In genomic region chr2:127411609-127412370, GRCh38 we compare ENCODE assay signal across 9 cellular contexts. TPM values are rescaled to one million over a fixed set of nuclear protein-coding genes. Genes with fewer than 3 reads are reported as not detected.
DNase-seq lines count a peak whose midpoint lies in the region; ATAC-seq and TF ChIP-seq lines count a peak whose summit lies in the region.
"Had no signal": no experiment of that assay in that cellular context is flagged by ENCODE, and none has a peak within 500 bp of the region (broad histone marks: within the 10 kb centered on the region; RNA-seq: fewer than 3 reads in every experiment).

No MANE protein-coding gene starts in this region.

- peaks cover 11% of the 10 kb centered on the region for H3K4me1 Mint-ChIP-seq in GM23338
- peaks cover 85% of the 10 kb centered on the region for H3K4me1 Mint-ChIP-seq in chondrocyte (ENCODE audit: low read depth)

- H3K27ac Mint-ChIP-seq in GM23338 (no peak overlapping the region), chondrocyte (ENCODE audit: unreplicated experiment) (peak overlapping the region; percentile 98)

- H3F3A ChIP-seq in GM23338 (replicated peaks; ENCODE audit: low read depth): peaks cover 8% of the 10 kb centered on the region; the same call in 1 of the 2 replicates

- no peak overlapping the region for H3K4me3 Mint-ChIP-seq in GM23338
- no peak overlapping the region for H3K4me3 Mint-ChIP-seq in chondrocyte (ENCODE audit: unreplicated experiment)

- DNase-seq in GM23338 (ENCODE audit: low spot score) (no peak), NCI-H69 (lab: John Stamatoyannopoulos, UW) (peak; percentile 42), chondrocyte (ENCODE audit: low spot score) (no peak), spleen (peak; percentile 52), RKO (ENCODE audit: low spot score) (no peak)
- no peak for DNase-seq in stimulated activated CD4-positive, alpha-beta T cell treated with anti-CD3 and anti-CD28 coated beads, Interleukin-2, amount 100 ng/mL, for 24 hours

- H4K20me1 ChIP-seq in GM23338 (replicated peaks; ENCODE audit: insufficient read depth): no peaks in the 10 kb centered on the region; the same call in 1 of the 2 replicates

- TF ChIP-seq CTCF in GM23338 (conservative IDR thresholded peaks at IDR 0.05; ENCODE audit: low read depth in 2 of 2) (no peak), chondrocyte (IDR thresholded peaks at IDR 0.05) (no peak), spleen (IDR thresholded peaks at IDR 0.05 in 8 of 11, conservative IDR thresholded peaks at IDR 0.05 in 3 of 11) (no peak)

- H3K27me3 ChIP-seq in GM23338 (ENCODE audit: insufficient read depth) (peaks cover 20% of the 10 kb centered on the region), spleen (replicated peaks in 1 of 7) (peaks cover 0 to 1% (median 0%) of the 10 kb centered on the region in 7 donors)

- H3K27me3 Mint-ChIP-seq in GM23338 (ENCODE audit: insufficient read depth, low read depth, poor library complexity) (peaks cover 18% of the 10 kb centered on the region), chondrocyte (ENCODE audit: low read depth) (no peaks in the 10 kb centered on the region)
- H3K27me3 Mint-ChIP-seq: central memory CD8-positive, alpha-beta T cell had no signal

- no peak overlapping the region for H3K4me2 ChIP-seq in GM23338

- H3K9me3 ChIP-seq in spleen: no peaks in the 10 kb centered on the region

- H3K27ac ChIP-seq in GM23338 (ENCODE audit: low read depth) (no peak overlapping the region), spleen (peak overlapping the region in 7 of 8 donors; percentile 39 to 89 (median 60))

- no peaks in the 10 kb centered on the region for H3K9me2 ChIP-seq in GM23338 (ENCODE audit: insufficient read depth)

- H3K9me3 Mint-ChIP-seq in GM23338 (peaks cover 4% of the 10 kb centered on the region; the same call in 2 of the 3 replicates), chondrocyte (ENCODE audit: low read depth) (peaks cover 12% of the 10 kb centered on the region)
- H3K9me3 Mint-ChIP-seq: central memory CD8-positive, alpha-beta T cell; T-helper 1 cell treated with Interleukin-12 subunit alpha and Interleukin-12 subunit beta and Interleukin-4 antibody, amounts not matched to agents 30 μg/mL and 1 μg/mL, for 36 hours had no signal

- H3K4me3 ChIP-seq in GM23338 (no peak overlapping the region), spleen (peak overlapping the region in 1 of 8 donors; percentile 52)

- intact Hi-C loops in spleen (cut with DNase I; ENCODE audit: low total_unique reads): no loop called here

- H2AFZ ChIP-seq in GM23338: 0 out of 2 replicates have a peak overlapping the region, but pooled peaks have one; percentile 21

- no peaks in the 10 kb centered on the region for H3K36me3 ChIP-seq in GM23338 (ENCODE audit: insufficient read depth)
- H3K36me3 ChIP-seq in spleen: no peaks in the 10 kb centered on the region

- H3K36me3 Mint-ChIP-seq in GM23338 (ENCODE audit: low read depth) (peaks cover 7% of the 10 kb centered on the region; the same call in 1 of the 3 replicates), chondrocyte (ENCODE audit: low read depth) (peaks cover 1% of the 10 kb centered on the region)

- H3K79me2 ChIP-seq in GM23338 (replicated peaks; ENCODE audit: insufficient read depth): no peaks in the 10 kb centered on the region

- ATAC-seq in GM23338 (no peak), HG03095 (IDR thresholded peaks at IDR 0.05; ENCODE audit: unreplicated experiment) (no peak)

- H3K4me1 ChIP-seq in GM23338 (ENCODE audit: insufficient read depth) (peaks cover 8% of the 10 kb centered on the region), spleen (peaks cover 32 to 88% (median 61%) of the 10 kb centered on the region in 6 donors)

- TF ChIP-seq POLR2A in spleen (IDR thresholded peaks at IDR 0.05): no peak

- 46 to 62% (median 57%) methylated on average over 12 of the region's 12 CpGs for WGBS in spleen, 5 donors

TF ChIP-seq in GM23338, 12 proteins besides CTCF, POLR2A, EP300 and RAD21:
- TF ChIP-seq NANOG (IDR thresholded peaks at IDR 0.05; ENCODE audit: borderline replicate concordance) (no peak), ZNF331 (CRISPR knock-in tag; IDR thresholded peaks at IDR 0.05; ENCODE audit: low read depth) (no peak), EZH2phosphoT487 (IDR thresholded peaks at IDR 0.05; ENCODE audit: unreplicated experiment) (no peak), JUNB (IDR thresholded peaks at IDR 0.05; ENCODE audit: unreplicated experiment) (no peak), EZH2 (IDR thresholded peaks at IDR 0.05; ENCODE audit: low read depth, unreplicated experiment) (no peak), ZNF114 (CRISPR knock-in tag; IDR thresholded peaks at IDR 0.05) (no peak)
TF ChIP-seq in GM23338: peak in this region for 0.

RNA-seq across cellular contexts. Expression of gene PROC, which starts 6.4 kb away (rescaled TPM):
- 1.2 and 1.7 TPM in 2 replicates for total RNA-seq in GM23338 (2014; rRNA removed; shearing (Covaris generic))
- polyA plus RNA-seq in GM23338 (2016; fragmentation: Nextera tagmentation; extraction: Ambion mirVana) (2.4 and 2.7 TPM in 2 replicates), spleen (under 1 TPM; 0.16 to 0.52 (median 0.21) TPM)
- total RNA-seq in chondrocyte (2.6 to 5.3 TPM (median 2.7 TPM) in 3 replicates), spleen (not detected)

RNA-seq across cellular contexts. Expression of gene MAP3K2, which starts 24.0 kb away (rescaled TPM):
- total RNA-seq in GM23338 (2014; rRNA removed; shearing (Covaris generic)): 23.5 and 24.7 TPM in 2 replicates
- polyA plus RNA-seq in GM23338 (2016; fragmentation: Nextera tagmentation; extraction: Ambion mirVana): 7.3 and 10.2 TPM in 2 replicates
- total RNA-seq in chondrocyte: 77.3 to 88.1 TPM (median 79.5 TPM) in 3 replicates
- total RNA-seq in spleen: 10 to 100 TPM; 60.3 to 83.9 (median 68.6) TPM
- polyA plus RNA-seq in spleen: 1 to 10 TPM; 6.5 to 8.6 (median 7.8) TPM

Comparison
In these comparisons a context has a peak if more than half of its experiments do, and no peak if none do; other contexts are left out.
1. DNase-seq: peak in NCI-H69 (single experiment) and spleen (single experiment); none in GM23338 (single experiment), chondrocyte (single experiment), stimulated activated CD4-positive, alpha-beta T cell treated with anti-CD3 and anti-CD28 coated beads, Interleukin-2, amount 100 ng/mL, for 24 hours (0 of 2) and RKO (single experiment).